In the genomic region with DNA sequence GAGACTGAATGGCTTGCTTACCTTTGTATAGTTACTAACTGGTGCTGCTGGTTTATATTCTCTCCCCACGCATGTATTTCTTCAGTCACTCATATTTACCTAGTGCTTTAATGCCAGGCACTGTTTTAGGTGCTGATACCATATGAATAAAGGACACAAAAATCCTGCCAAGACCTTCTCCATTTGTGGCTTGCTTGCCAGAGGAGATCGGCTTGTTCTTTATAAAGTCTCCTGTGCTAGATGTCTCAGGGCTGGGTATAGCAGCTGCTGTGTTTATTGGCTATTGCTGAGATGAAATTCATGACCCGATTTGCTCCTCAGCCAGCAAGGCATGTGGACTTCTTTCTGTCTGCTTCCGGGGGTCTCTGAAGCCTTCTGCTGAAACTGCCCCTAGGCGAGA, we compare ENCODE assay signal across 10 cellular contexts. TPM values are rescaled to one million over a fixed set of nuclear protein-coding genes. Genes with fewer than 3 reads are reported as not detected.
DNase-seq lines count a peak whose midpoint lies in the region; TF ChIP-seq lines count a peak whose summit lies in the region.
"Had no signal": no experiment of that assay in that cellular context is flagged by ENCODE, and none has a peak within 500 bp of the region (broad histone marks: within the 10 kb centered on the region; RNA-seq: fewer than 3 reads in every experiment).

No MANE protein-coding gene starts in this region.

- intact Hi-C loops in left ventricle myocardium inferior (cut with micrococcal nuclease): loop anchor here (5.0 kb wide), 1 partner anchor 45 kb away; a partner anchor contains a TSS

- no peak overlapping the region for H3K4me3 ChIP-seq in AG04450 (ENCODE audit: low read depth, low read length)
- peak overlapping the region; percentile 21 for H3K4me3 ChIP-seq in SJCRH30
- peak overlapping the region; percentile 51 for H3K4me3 ChIP-seq in left ventricle myocardium inferior
- H3K4me3 ChIP-seq in parathyroid adenoma (ENCODE audit: low read depth, low read length): peak overlapping the region; percentile 27
- H3K4me3 ChIP-seq in MG63: no peak overlapping the region

- peak overlapping the region; percentile 43 for H3K27ac ChIP-seq in AG04450 (ENCODE audit: low read depth, low read length)
- peak overlapping the region; percentile 81 for H3K27ac ChIP-seq in SJCRH30
- H3K27ac ChIP-seq in left ventricle myocardium inferior (replicated peaks): peak overlapping the region; percentile 97
- peak overlapping the region; percentile 95 for H3K27ac ChIP-seq in parathyroid adenoma

- DNase-seq in AG04450 (ENCODE audit: low read depth, low spot score) (no peak), SJCRH30 (no peak), left ventricle myocardium inferior (no peak), hypothalamus (lab: John Stamatoyannopoulos, UW) (no peak), MG63 (no peak), occipital lobe (lab: John Stamatoyannopoulos, UW) (no peak)
- DNase-seq in stimulated activated CD4-positive, alpha-beta T cell treated with anti-CD3 and anti-CD28 coated beads, Interleukin-4, amount 100 ng/mL, for 4 hours: no peak
- DNase-seq: effector memory CD8-positive, alpha-beta T cell; NCI-H1436 treated with DMSO at 0.1 percent for 48 hours had no signal

- POLR2A ChIA-PET in AG04450 (lab: Yijun Ruan, JAX): interaction anchor here (0.6 kb wide), 1 partner anchor 187 kb away, joined by 3 read pairs; no protein-coding TSS in a partner anchor

- no peaks in the 10 kb centered on the region for H3K27me3 ChIP-seq in AG04450 (ENCODE audit: control insufficient read depth, insufficient read depth, low read length)
- H3K27me3 ChIP-seq in SJCRH30: no peaks in the 10 kb centered on the region
- no peaks in the 10 kb centered on the region for H3K27me3 ChIP-seq in left ventricle myocardium inferior (ENCODE audit: low read depth)
- H3K27me3 ChIP-seq in parathyroid adenoma (ENCODE audit: control insufficient read depth, insufficient read depth, low read length): no peaks in the 10 kb centered on the region
- no peaks in the 10 kb centered on the region for H3K27me3 ChIP-seq in MG63

- H2AFZ ChIP-seq in parathyroid adenoma: peak overlapping the region; percentile 77

- H3K9ac ChIP-seq in parathyroid adenoma: no peak overlapping the region

- CTCF ChIA-PET in AG04450 (lab: Charles Lee): no interaction called here

- no peaks in the 10 kb centered on the region for H3K79me2 ChIP-seq in parathyroid adenoma

- H3K36me3 ChIP-seq in SJCRH30 (no peaks in the 10 kb centered on the region), left ventricle myocardium inferior (peaks cover 17% of the 10 kb centered on the region), parathyroid adenoma (ENCODE audit: control insufficient read depth, insufficient read depth, low read length) (no peaks in the 10 kb centered on the region), MG63 (no peaks in the 10 kb centered on the region)

- no peaks in the 10 kb centered on the region for H3K9me3 ChIP-seq in AG04450 (ENCODE audit: control insufficient read depth, insufficient read depth, low read length)
- no peaks in the 10 kb centered on the region for H3K9me3 ChIP-seq in SJCRH30 (replicated peaks)
- no peaks in the 10 kb centered on the region for H3K9me3 ChIP-seq in left ventricle myocardium inferior (replicated peaks)
- H3K9me3 ChIP-seq in parathyroid adenoma (ENCODE audit: control insufficient read depth, low read length): no peaks in the 10 kb centered on the region
- no peaks in the 10 kb centered on the region; the same call in 1 of the 2 replicates for H3K9me3 ChIP-seq in MG63

- peaks cover 13% of the 10 kb centered on the region for H3K4me1 ChIP-seq in SJCRH30
- peaks cover 94% of the 10 kb centered on the region for H3K4me1 ChIP-seq in left ventricle myocardium inferior
- peaks cover 24% of the 10 kb centered on the region for H3K4me1 ChIP-seq in parathyroid adenoma

- peak overlapping the region; percentile 36 for H3K4me2 ChIP-seq in parathyroid adenoma (ENCODE audit: low read length)

- no peak for TF ChIP-seq CTCF in AG04450 (IDR thresholded peaks at IDR 0.05; ENCODE audit: low read depth, low read length)
- TF ChIP-seq CTCF in left ventricle myocardium inferior (IDR thresholded peaks at IDR 0.05; ENCODE audit: borderline replicate concordance): no peak
- TF ChIP-seq CTCF in parathyroid adenoma (IDR thresholded peaks at IDR 0.05): no peak

RNA-seq across cellular contexts. Expression of a gene that starts 46.5 kb away (rescaled TPM):
- polyA plus RNA-seq in AG04450 (2011; rRNA removed): 11.8 and 11.9 TPM in 2 replicates
- 17.6 and 21.5 TPM in 2 replicates for polyA minus RNA-seq in AG04450 (2011; rRNA and poly(A)+ RNA removed)
- 2.3 TPM in 2 replicates for total RNA-seq in SJCRH30 (2014; rRNA removed; shearing (Covaris generic))
- total RNA-seq in left ventricle myocardium inferior (84.3 TPM), occipital lobe (39.6 TPM)
- 5.6 and 9.4 TPM in 2 replicates for total RNA-seq in MG63 (2014; rRNA removed; shearing (Covaris generic); ENCODE audit: low replicate concordance)

Comparison
In these comparisons a context has a peak if more than half of its experiments do, and no peak if none do; other contexts are left out.
1. H3K27ac ChIP-seq: peak in every context shown above with its lines; median percentile 97 in left ventricle myocardium inferior; 95 in parathyroid adenoma; 81 in SJCRH30; 43 in AG04450.
2. H3K4me3 ChIP-seq: peak in SJCRH30 (single experiment), left ventricle myocardium inferior (single experiment) and parathyroid adenoma (single experiment); none in AG04450 (single experiment) and MG63 (single experiment).